Comparison of ENCODE assay signal across 8 cellular contexts in the genomic region with DNA sequence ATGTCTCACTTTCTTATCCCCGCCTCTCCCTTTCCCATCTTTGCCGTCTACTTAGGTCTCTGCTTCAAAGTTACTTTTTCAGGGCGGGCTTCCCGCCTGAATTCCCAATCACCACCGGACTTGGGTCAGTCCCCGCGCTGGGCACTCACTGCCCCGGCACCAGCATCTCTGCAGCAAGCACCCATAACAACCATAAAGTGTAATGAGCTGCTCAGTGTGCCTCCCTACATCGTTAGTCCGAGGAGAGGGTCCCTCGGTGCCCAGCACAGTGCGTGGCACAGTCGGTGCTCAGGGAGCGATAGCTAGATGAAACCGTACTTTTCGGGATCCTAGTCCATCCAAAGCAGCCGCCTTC. TPM values are rescaled to one million over a fixed set of nuclear protein-coding genes. Genes with fewer than 3 reads are reported as not detected.
DNase-seq lines count a peak whose midpoint lies in the region; ATAC-seq and TF ChIP-seq lines count a peak whose summit lies in the region.

No MANE protein-coding gene starts in this region.

- H3K9ac ChIP-seq in rectal smooth muscle tissue (ENCODE audit: low read length) = no peak overlapping the region

- no peaks in the 10 kb centered on the region for H3K36me3 Mint-ChIP-seq in T-helper 17 cell (ENCODE audit: low read depth)

- ATAC-seq in T-helper 17 cell = no peak
- ATAC-seq in HG02798 (IDR thresholded peaks at IDR 0.05; ENCODE audit: poor library complexity, unreplicated experiment) = no peak
- no peak for ATAC-seq in HG02642 (IDR thresholded peaks at IDR 0.05; ENCODE audit: poor library complexity, unreplicated experiment)
- ATAC-seq in GM18867 (IDR thresholded peaks at IDR 0.05; ENCODE audit: unreplicated experiment) = no peak

- no peaks in the 10 kb centered on the region for H3K36me3 ChIP-seq in rectal smooth muscle tissue (ENCODE audit: control insufficient read depth, insufficient read depth, low read length)

- peak overlapping the region; percentile 94 for H3K27ac Mint-ChIP-seq in T-helper 17 cell

- H3K4me3 ChIP-seq in fibroblast of mammary gland (ENCODE audit: control insufficient read depth, low read depth, low read length) (peak overlapping the region; percentile 75), rectal smooth muscle tissue (ENCODE audit: low read length) (peak overlapping the region; percentile 97)

- DNase-seq in GM10266 (ENCODE audit: extremely low spot score) = peak; percentile 22
- DNase-seq in T-helper 17 cell = peak in 1 of 3 donors; percentile 5
- DNase-seq in fibroblast of mammary gland (ENCODE audit: low read depth) = no peak
- DNase-seq in NCI-H524 treated with DMSO at 0.1 percent for 48 hours (lab: John Stamatoyannopoulos, UW) = no peak

- no peaks in the 10 kb centered on the region for H3K9me3 ChIP-seq in T-helper 17 cell (ENCODE audit: control insufficient read depth, low read length, poor library complexity, severe bottlenecking)

- H3K4me3 Mint-ChIP-seq in T-helper 17 cell = peak overlapping the region; percentile 98

- peaks cover 5% of the 10 kb centered on the region for H3K27me3 Mint-ChIP-seq in T-helper 17 cell

- H3K4me1 Mint-ChIP-seq in T-helper 17 cell = peaks cover 21% of the 10 kb centered on the region

- TF ChIP-seq CTCF in GM10266 (IDR thresholded peaks at IDR 0.05; ENCODE audit: control insufficient read depth, insufficient read depth, low read depth, missing control alignments) (no peak), fibroblast of mammary gland (conservative IDR thresholded peaks at IDR 0.05; ENCODE audit: control insufficient read depth, insufficient read depth, low read depth, low read length) (no peak)

- peak overlapping the region; percentile 98 for H3K27ac ChIP-seq in rectal smooth muscle tissue (ENCODE audit: low read depth, low read length)

- H3K4me1 ChIP-seq in rectal smooth muscle tissue (ENCODE audit: control insufficient read depth, insufficient read depth, low read length) = peaks cover 26% of the 10 kb centered on the region

- no peaks in the 10 kb centered on the region for H3K27me3 ChIP-seq in rectal smooth muscle tissue (ENCODE audit: control insufficient read depth, insufficient read depth, low read length)

RNA-seq across cellular contexts. Expression of a gene that starts 0.6 kb away (rescaled TPM):
- total RNA-seq in T-helper 17 cell = 10 to 100 TPM; 48.8 to 56.9 TPM

RNA-seq across cellular contexts. Expression of a gene that starts 42.7 kb away (rescaled TPM):
- total RNA-seq in T-helper 17 cell = under 1 TPM; 0.18 to 0.22 TPM
